Comparison of ENCODE assay signal across 16 cellular contexts in genomic region chr21:46000182-46000730, GRCh38. TPM values are rescaled to one million over a fixed set of nuclear protein-coding genes. Genes with fewer than 3 reads are reported as not detected.
A peak's percentile ranks its signal among the peaks of the same experiment; 100 is the strongest.
DNase-seq lines count a peak whose midpoint lies in the region; ATAC-seq, FAIRE-seq and TF ChIP-seq lines count a peak whose summit lies in the region.
"Had no signal": no experiment of that assay in that cellular context is flagged by ENCODE, and none has a peak within 500 bp of the region (broad histone marks: within the 10 kb centered on the region; RNA-seq: fewer than 3 reads in every experiment).

No MANE protein-coding gene starts in this region.

- no peak for FAIRE-seq in GM12892 (lab: Jason Lieb, UNC)

- no peaks in the 10 kb centered on the region for H3K36me3 ChIP-seq in endodermal cell (ENCODE audit: control insufficient read depth, insufficient read depth, low read length)
- H3K36me3 ChIP-seq in stomach smooth muscle (ENCODE audit: control insufficient read depth in 2 of 2, insufficient read depth in 2 of 2, low read length in 2 of 2) = peaks cover 55 to 59% of the 10 kb centered on the region in 2 donors

- H3K27me3 Mint-ChIP-seq in activated naive CD8-positive, alpha-beta T cell treated with anti-CD3 and anti-CD28 coated beads, Interleukin-2, amount 10 ng/mL, durations not matched to agents 7 days and 5 days = no peaks in the 10 kb centered on the region
- no peaks in the 10 kb centered on the region for H3K27me3 Mint-ChIP-seq in activated naive CD8-positive, alpha-beta T cell treated with anti-CD3 and anti-CD28 coated beads, Interleukin-2, amount 50 U/mL, for 24 hours
- no peaks in the 10 kb centered on the region for H3K27me3 Mint-ChIP-seq in endodermal cell (ENCODE audit: insufficient read depth)

- ATAC-seq in activated naive CD8-positive, alpha-beta T cell treated with anti-CD3 and anti-CD28 coated beads, Interleukin-2, amount 10 ng/mL, durations not matched to agents 7 days and 5 days (ENCODE audit: low read depth) = no peak
- ATAC-seq in activated naive CD8-positive, alpha-beta T cell treated with anti-CD3 and anti-CD28 coated beads, Interleukin-2, amount 50 U/mL, for 24 hours = no peak
- ATAC-seq: Panc1 had no signal

- H3K27ac ChIP-seq in endodermal cell (ENCODE audit: low read depth, low read length) = no peak overlapping the region
- peak overlapping the region; percentile 37 for H3K27ac ChIP-seq in stomach smooth muscle (ENCODE audit: low read length)

- H3K9me3 Mint-ChIP-seq in activated naive CD8-positive, alpha-beta T cell treated with anti-CD3 and anti-CD28 coated beads, Interleukin-2, amount 10 ng/mL, durations not matched to agents 7 days and 5 days = no peaks in the 10 kb centered on the region
- H3K9me3 Mint-ChIP-seq in activated naive CD8-positive, alpha-beta T cell treated with anti-CD3 and anti-CD28 coated beads, Interleukin-2, amount 50 U/mL, for 24 hours = no peaks in the 10 kb centered on the region
- H3K9me3 Mint-ChIP-seq in endodermal cell = no peaks in the 10 kb centered on the region
- H3K9me3 Mint-ChIP-seq: activated T-helper 2 cell treated with anti-CD3 and anti-CD28 coated beads, Interferon-gamma antibody, Interleukin-2, Interleukin-4, amounts not matched to agents 10 μg/mL and 5 μg/mL and 100 μg/mL, durations not matched to agents 14 hours and 24 hours and 36 hours had no signal

- H3K4me3 Mint-ChIP-seq in activated naive CD8-positive, alpha-beta T cell treated with anti-CD3 and anti-CD28 coated beads, Interleukin-2, amount 10 ng/mL, durations not matched to agents 7 days and 5 days = no peak overlapping the region
- no peak overlapping the region for H3K4me3 Mint-ChIP-seq in activated naive CD8-positive, alpha-beta T cell treated with anti-CD3 and anti-CD28 coated beads, Interleukin-2, amount 50 U/mL, for 24 hours
- no peak overlapping the region for H3K4me3 Mint-ChIP-seq in endodermal cell
- H3K4me3 Mint-ChIP-seq: nephron had no signal

- no peak overlapping the region for H3K27ac Mint-ChIP-seq in activated naive CD8-positive, alpha-beta T cell treated with anti-CD3 and anti-CD28 coated beads, Interleukin-2, amount 10 ng/mL, durations not matched to agents 7 days and 5 days
- H3K27ac Mint-ChIP-seq in activated naive CD8-positive, alpha-beta T cell treated with anti-CD3 and anti-CD28 coated beads, Interleukin-2, amount 50 U/mL, for 24 hours = no peak overlapping the region
- H3K27ac Mint-ChIP-seq in endodermal cell = no peak overlapping the region
- H3K27ac Mint-ChIP-seq: activated T-helper 2 cell treated with anti-CD3 and anti-CD28 coated beads, Interferon-gamma antibody, Interleukin-2, Interleukin-4, amounts not matched to agents 10 μg/mL and 5 μg/mL and 100 μg/mL, durations not matched to agents 14 hours and 24 hours and 36 hours; nephron had no signal

- no peaks in the 10 kb centered on the region for H3K4me1 ChIP-seq in endodermal cell (ENCODE audit: control insufficient read depth, insufficient read depth, low read length)
- H3K4me1 ChIP-seq in stomach smooth muscle (ENCODE audit: control insufficient read depth, insufficient read depth, low read length) = peaks cover 9% of the 10 kb centered on the region

- no peak for TF ChIP-seq POLR2A in GM12892 (IDR thresholded peaks at IDR 0.05; ENCODE audit: low read depth, low read length)

- H3K36me3 Mint-ChIP-seq in activated naive CD8-positive, alpha-beta T cell treated with anti-CD3 and anti-CD28 coated beads, Interleukin-2, amount 10 ng/mL, durations not matched to agents 7 days and 5 days = no peaks in the 10 kb centered on the region
- H3K36me3 Mint-ChIP-seq in activated naive CD8-positive, alpha-beta T cell treated with anti-CD3 and anti-CD28 coated beads, Interleukin-2, amount 50 U/mL, for 24 hours (ENCODE audit: low read depth) = no peaks in the 10 kb centered on the region
- peaks cover 31% of the 10 kb centered on the region for H3K36me3 Mint-ChIP-seq in endodermal cell (ENCODE audit: low read depth)

- POLR2A ChIA-PET in activated naive CD8-positive, alpha-beta T cell treated with anti-CD3 and anti-CD28 coated beads, Interleukin-2, amount 10 ng/mL, durations not matched to agents 7 days and 5 days (lab: Charles Lee) = no interaction called here

- TF ChIP-seq CTCF in endodermal cell (conservative IDR thresholded peaks at IDR 0.05) = no peak

- no peak overlapping the region for H3K9ac ChIP-seq in endodermal cell (ENCODE audit: extremely low read depth, low read length, poor library complexity, severe bottlenecking)
- H3K9ac ChIP-seq in stomach smooth muscle (ENCODE audit: low read length in 2 of 2) = no peak overlapping the region

- H3K9me3 ChIP-seq in endodermal cell (ENCODE audit: control insufficient read depth, low read length) (no peaks in the 10 kb centered on the region), stomach smooth muscle (ENCODE audit: control insufficient read depth in 2 of 2, low read length in 2 of 2) (no peaks in the 10 kb centered on the region)

- H3K27me3 ChIP-seq in endodermal cell (ENCODE audit: control insufficient read depth, insufficient read depth, low read length, poor library complexity, severe bottlenecking) (no peaks in the 10 kb centered on the region), stomach smooth muscle (ENCODE audit: control insufficient read depth in 1 of 2, insufficient read depth in 2 of 2, low read length in 2 of 2) (no peaks in the 10 kb centered on the region)

- no peaks in the 10 kb centered on the region for H3K4me1 Mint-ChIP-seq in activated naive CD8-positive, alpha-beta T cell treated with anti-CD3 and anti-CD28 coated beads, Interleukin-2, amount 10 ng/mL, durations not matched to agents 7 days and 5 days
- H3K4me1 Mint-ChIP-seq in activated naive CD8-positive, alpha-beta T cell treated with anti-CD3 and anti-CD28 coated beads, Interleukin-2, amount 50 U/mL, for 24 hours = no peaks in the 10 kb centered on the region
- no peaks in the 10 kb centered on the region for H3K4me1 Mint-ChIP-seq in endodermal cell
- H3K4me1 Mint-ChIP-seq: nephron had no signal

- DNase-seq in activated naive CD8-positive, alpha-beta T cell treated with anti-CD3 and anti-CD28 coated beads, Interleukin-2, amount 10 ng/mL, durations not matched to agents 7 days and 5 days = peak; percentile 10
- DNase-seq in activated naive CD8-positive, alpha-beta T cell treated with anti-CD3 and anti-CD28 coated beads, Interleukin-2, amount 50 U/mL, for 24 hours = no peak
- DNase-seq in endodermal cell (peak; percentile 41), mesenteric fat pad (ENCODE audit: low spot score) (peak; percentile 60), NCI-H510A (lab: John Stamatoyannopoulos, UW) (no peak), NCI-H748 treated with DMSO at 0.1 percent for 48 hours (lab: John Stamatoyannopoulos, UW) (no peak), GM12892 (ENCODE audit: insufficient read length) (no peak)
- DNase-seq: AML-193, amygdala, NCI-H1417, NCI-H2171, NCI-H82 had no signal

- H3K4me3 ChIP-seq in endodermal cell (ENCODE audit: low read length) (no peak overlapping the region), stomach smooth muscle (ENCODE audit: low read length in 2 of 2) (no peak overlapping the region)

- 93% methylated on average over 9 to 26 of the region's 27 CpGs for WGBS in endodermal cell (ENCODE audit: insufficient coverage in 1 of 2, insufficient read length in 1 of 2), 2 experiments

RNA-seq across cellular contexts. Expression of gene COL6A1, which starts 18.7 kb away (rescaled TPM):
- 1 to 10 TPM; 3.5 to 3.8 TPM for total RNA-seq in activated naive CD8-positive, alpha-beta T cell treated with anti-CD3 and anti-CD28 coated beads, Interleukin-2, amount 10 ng/mL, durations not matched to agents 7 days and 5 days
- total RNA-seq in endodermal cell = 100 to 1,000 TPM; 232 to 407 TPM
- 172 TPM for polyA plus RNA-seq in endodermal cell (2013, experiment 1 of 2)
- 154 TPM for polyA plus RNA-seq in endodermal cell (2013, experiment 2 of 2)
- 521 TPM for total RNA-seq in mesenteric fat pad
- not detected for polyA plus RNA-seq in GM12892 (2012; ENCODE audit: missing spikeins)

Comparison
In these comparisons a context has a peak if more than half of its experiments do, and no peak if none do; other contexts are left out.
1. DNase-seq: peak in activated naive CD8-positive, alpha-beta T cell treated with anti-CD3 and anti-CD28 coated beads, Interleukin-2, amount 10 ng/mL, durations not matched to agents 7 days and 5 days (single experiment), endodermal cell (single experiment) and mesenteric fat pad (single experiment); none in activated naive CD8-positive, alpha-beta T cell treated with anti-CD3 and anti-CD28 coated beads, Interleukin-2, amount 50 U/mL, for 24 hours (single experiment), NCI-H510A (single experiment), NCI-H748 treated with DMSO at 0.1 percent for 48 hours (single experiment) and GM12892 (single experiment).
2. RNA of gene COL6A1, which starts 18.7 kb away (total RNA-seq): 521 TPM in mesenteric fat pad (single experiment) and 232 to 407 TPM in endodermal cell; 3.5 to 3.8 TPM in activated naive CD8-positive, alpha-beta T cell treated with anti-CD3 and anti-CD28 coated beads, Interleukin-2, amount 10 ng/mL, durations not matched to agents 7 days and 5 days; every median in the first group is over 10 times any median in the second.